11 cellular contexts compared by ENCODE assay signal in genomic region chrX:131741103-131741581, GRCh38.
DNase-seq lines count a peak whose midpoint lies in the region; ATAC-seq, FAIRE-seq and TF ChIP-seq lines count a peak whose summit lies in the region.
"Had no signal": no experiment of that assay in that cellular context is flagged by ENCODE, and none has a peak within 500 bp of the region (broad histone marks: within the 10 kb centered on the region; RNA-seq: fewer than 3 reads in every experiment).

No MANE protein-coding gene starts in this region.

- H3K9me3 Mint-ChIP-seq in activated naive CD4-positive, alpha-beta T cell treated with anti-CD3 and anti-CD28 coated beads, Interleukin-2, amount 10 ng/mL, durations not matched to agents 7 days and 5 days: peaks cover 10% of the 10 kb centered on the region

- DNase-seq in left cardiac atrium (peak; percentile 84), Right ventricle myocardium inferior (ENCODE audit: missing footprints) (no peak), Peyer's patch (peak in 2 of 3 donors; percentile 80 to 93), iris pigment epithelial cell (ENCODE audit: low read depth) (peak; percentile 40), vagina (ENCODE audit: extremely low spot score in 2 of 2) (no peak), NCI-H2196 treated with DMSO at 0.1 percent for 48 hours (lab: John Stamatoyannopoulos, UW; ENCODE audit: unreplicated experiment) (no peak), small intestine (no peak)
- DNase-seq in activated naive CD4-positive, alpha-beta T cell treated with anti-CD3 and anti-CD28 coated beads, Interleukin-2, amount 10 ng/mL, durations not matched to agents 7 days and 5 days: no peak
- DNase-seq: T-helper 17 cell had no signal

- FAIRE-seq in small intestine (lab: Jason Lieb, UNC): no peak
- FAIRE-seq: endothelial cell of umbilical vein had no signal

- TF ChIP-seq POLR2A in Peyer's patch (IDR thresholded peaks at IDR 0.05): no peak
- TF ChIP-seq POLR2A in vagina (IDR thresholded peaks at IDR 0.05): no peak

- H3K9me3 ChIP-seq in Peyer's patch (no peaks in the 10 kb centered on the region), vagina (no peaks in the 10 kb centered on the region), small intestine (ENCODE audit: control insufficient read depth, low read depth) (no peaks in the 10 kb centered on the region)

- CTCF ChIA-PET in activated naive CD4-positive, alpha-beta T cell treated with anti-CD3 and anti-CD28 coated beads, Interleukin-2, amount 10 ng/mL, durations not matched to agents 7 days and 5 days (lab: Charles Lee): no interaction called here

- no peaks in the 10 kb centered on the region for H3K4me1 Mint-ChIP-seq in activated naive CD4-positive, alpha-beta T cell treated with anti-CD3 and anti-CD28 coated beads, Interleukin-2, amount 10 ng/mL, durations not matched to agents 7 days and 5 days
- H3K4me1 Mint-ChIP-seq: T-helper 17 cell had no signal

- no peaks in the 10 kb centered on the region for H3K27me3 Mint-ChIP-seq in activated naive CD4-positive, alpha-beta T cell treated with anti-CD3 and anti-CD28 coated beads, Interleukin-2, amount 10 ng/mL, durations not matched to agents 7 days and 5 days
- H3K27me3 Mint-ChIP-seq: T-helper 17 cell had no signal

- ATAC-seq in left cardiac atrium: peak in 1 of 2 donors; percentile 94
- no peak for ATAC-seq in Right ventricle myocardium inferior
- ATAC-seq: CD8-positive, alpha-beta T cell; T-helper 17 cell had no signal

- peak in 1 of 6 experiments; percentile 64 for TF ChIP-seq CTCF in Peyer's patch (IDR thresholded peaks at IDR 0.05)
- peak in 1 of 3 experiments; percentile 53 for TF ChIP-seq CTCF in vagina (IDR thresholded peaks at IDR 0.05)

- H3K4me3 ChIP-seq in Peyer's patch (peak overlapping the region in 2 of 4 donors; percentile 38 to 49), vagina (peak overlapping the region; percentile 38 to 42), small intestine (ENCODE audit: low read depth in 1 of 2, low read length in 2 of 2) (peak overlapping the region in 1 of 2 donors; percentile 36)

- H3K27me3 ChIP-seq in Peyer's patch (no peaks in the 10 kb centered on the region), vagina (no peaks in the 10 kb centered on the region), small intestine (ENCODE audit: control insufficient read depth in 2 of 2, insufficient read depth in 2 of 2, low read length in 2 of 2) (no peaks in the 10 kb centered on the region)

- H3K27ac Mint-ChIP-seq in activated naive CD4-positive, alpha-beta T cell treated with anti-CD3 and anti-CD28 coated beads, Interleukin-2, amount 10 ng/mL, durations not matched to agents 7 days and 5 days: no peak overlapping the region
- H3K27ac Mint-ChIP-seq: CD8-positive, alpha-beta T cell; T-helper 17 cell had no signal

- intact Hi-C loops in left cardiac atrium (cut with DNase I) (no loop called here), Right ventricle myocardium inferior (cut with DNase I) (no loop called here), vagina (cut with DNase I) (loop anchor here (10.0 kb wide), 1 partner anchor 54 kb away; no protein-coding TSS in a partner anchor)

- H3K36me3 ChIP-seq in Peyer's patch (no peaks in the 10 kb centered on the region), vagina (no peaks in the 10 kb centered on the region), small intestine (ENCODE audit: control insufficient read depth in 2 of 2, insufficient read depth in 2 of 2, low read length in 2 of 2) (no peaks in the 10 kb centered on the region)

- H3K4me1 ChIP-seq in Peyer's patch (no peaks in the 10 kb centered on the region), vagina (no peaks in the 10 kb centered on the region), small intestine (ENCODE audit: control insufficient read depth in 2 of 2, insufficient read depth in 1 of 2, low read depth in 1 of 2, low read length in 1 of 2) (no peaks in the 10 kb centered on the region)

- 55 to 97% (median 88%) methylated on average over 12 of the region's 12 CpGs for WGBS in small intestine, 3 donors

- H3K4me3 Mint-ChIP-seq in activated naive CD4-positive, alpha-beta T cell treated with anti-CD3 and anti-CD28 coated beads, Interleukin-2, amount 10 ng/mL, durations not matched to agents 7 days and 5 days: no peak overlapping the region
- H3K4me3 Mint-ChIP-seq: CD8-positive, alpha-beta T cell; T-helper 17 cell had no signal

- H3K27ac ChIP-seq in Peyer's patch: peak overlapping the region in 2 of 4 donors; percentile 62 to 75
- H3K27ac ChIP-seq in vagina: peak overlapping the region; percentile 79
- H3K27ac ChIP-seq in small intestine (ENCODE audit: low read depth in 1 of 2, low read length in 1 of 2): peak overlapping the region in 1 of 2 donors; percentile 16

- H3K36me3 Mint-ChIP-seq in activated naive CD4-positive, alpha-beta T cell treated with anti-CD3 and anti-CD28 coated beads, Interleukin-2, amount 10 ng/mL, durations not matched to agents 7 days and 5 days: peaks cover 28% of the 10 kb centered on the region

Comparison
In these comparisons a context has a peak if more than half of its experiments do, and no peak if none do; other contexts are left out.
1. DNase-seq: peak in left cardiac atrium (single experiment), Peyer's patch (2 of 3) and iris pigment epithelial cell (single experiment); none in Right ventricle myocardium inferior (single experiment), vagina (0 of 2), NCI-H2196 treated with DMSO at 0.1 percent for 48 hours (single experiment), small intestine (single experiment) and activated naive CD4-positive, alpha-beta T cell treated with anti-CD3 and anti-CD28 coated beads, Interleukin-2, amount 10 ng/mL, durations not matched to agents 7 days and 5 days (single experiment).